In the genomic region with DNA sequence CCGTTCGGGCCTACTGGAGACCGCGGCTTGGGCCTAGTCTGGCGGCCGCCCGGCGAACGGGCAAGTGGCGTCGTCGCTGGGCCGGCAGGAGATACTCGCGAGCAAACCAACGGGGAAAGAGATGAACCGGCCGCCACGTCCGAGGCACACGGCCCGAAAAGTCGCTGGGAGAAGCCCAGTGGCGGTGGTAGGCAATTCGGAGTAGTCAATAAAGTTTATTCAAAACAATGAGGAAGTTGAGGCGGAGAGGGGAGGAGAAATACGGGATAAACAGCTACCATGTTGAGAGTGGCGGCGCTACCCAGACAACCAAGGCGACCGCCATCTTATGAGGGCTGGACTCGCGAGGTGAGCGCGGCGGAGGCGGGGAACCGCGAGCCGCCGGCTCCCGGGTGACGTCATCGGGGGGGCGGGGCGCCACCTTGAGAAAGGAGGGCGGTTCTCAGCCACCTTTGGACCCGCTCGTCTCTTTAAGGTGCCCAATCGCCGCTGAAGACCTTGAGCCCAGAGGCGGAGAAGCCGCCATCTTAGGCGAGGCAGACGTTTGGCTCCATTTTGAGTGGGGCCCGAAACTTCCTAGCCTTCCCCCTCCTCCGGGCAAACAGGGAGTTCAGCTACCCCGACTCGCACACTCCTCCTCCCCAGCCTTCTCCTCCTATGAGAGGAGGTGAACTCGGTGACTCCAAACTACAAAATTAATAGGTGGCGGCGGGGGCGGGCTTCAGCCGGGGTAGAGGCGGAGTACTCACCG, we compare ENCODE assay signal across 8 cellular contexts. TPM values are rescaled to one million over a fixed set of nuclear protein-coding genes. Genes with fewer than 3 reads are reported as not detected.
DNase-seq lines count a peak whose midpoint lies in the region; ATAC-seq, FAIRE-seq and TF ChIP-seq lines count a peak whose summit lies in the region.

PHF8 (minus strand) TSS at position 348 of the 751 bp plus-strand sequence. CDS start 1,745 bp downstream, outside the sequence.

- H3K27me3 ChIP-seq in adipocyte (replicated peaks; ENCODE audit: control insufficient read depth, insufficient read depth, low read length) (peaks cover 7% of the 10 kb centered on the region), ovary (no peaks in the 10 kb centered on the region), thymus (ENCODE audit: control insufficient read depth, insufficient read depth) (no peaks in the 10 kb centered on the region)

- H3K36me3 ChIP-seq in adipocyte (ENCODE audit: control insufficient read depth, insufficient read depth, low read length, severe bottlenecking) (peaks cover 11% of the 10 kb centered on the region), ovary (no peaks in the 10 kb centered on the region), thymus (ENCODE audit: control insufficient read depth, insufficient read depth) (peaks cover 5% of the 10 kb centered on the region)

- peak; percentile 92 for FAIRE-seq in GM12891 (lab: Jason Lieb, UNC)

- WGBS in ovary, 3 donors: 33 to 43% (median 35%) methylated on average over 66 of the region's 66 CpGs
- under 1% methylated on average over 64 of the region's 66 CpGs for WGBS in thymus

- H3K36me3 Mint-ChIP-seq in T-cell: peaks cover 11% of the 10 kb centered on the region

- TF ChIP-seq POLR2A in GM12891 (IDR thresholded peaks at IDR 0.05; ENCODE audit: low read depth, low read length) (no peak; the same call in 1 of the 2 replicates), ovary (IDR thresholded peaks at IDR 0.05) (peak; percentile 42)

- H3K27ac ChIP-seq in ovary: peak within 1 kb of the TSS; percentile 87 to 94
- peak within 1 kb of the TSS; percentile 96 for H3K27ac ChIP-seq in thymus (ENCODE audit: low read depth)

- H3K27me3 Mint-ChIP-seq in T-cell: peaks cover 0 to 10% of the 10 kb centered on the region in 2 donors

- DNase-seq in GM12891 (ENCODE audit: insufficient read length, low spot score) (peak; percentile 56), NCI-H1436 treated with DMSO at 0.1 percent for 48 hours (lab: John Stamatoyannopoulos, UW) (peak; percentile 91), T-cell (peak; percentile 82 to 97 (median 93)), adipocyte (ENCODE audit: low read depth) (peak; percentile 92), Right ventricle myocardium inferior (ENCODE audit: missing footprints) (peak; percentile 97), ovary (peak; percentile 94 to 97 (median 95))

- peak; percentile 81 for ATAC-seq in HG02852 (IDR thresholded peaks at IDR 0.05; ENCODE audit: unreplicated experiment)
- ATAC-seq in T-cell (replicated peaks in 1 of 4): peak; percentile 84 to 86 (median 85)
- peak; percentile 96 for ATAC-seq in Right ventricle myocardium inferior

- H3K9me3 Mint-ChIP-seq in T-cell: no peaks in the 10 kb centered on the region

- H3K4me1 ChIP-seq in adipocyte (ENCODE audit: control insufficient read depth, insufficient read depth, low read length): peaks cover 3% of the 10 kb centered on the region
- H3K4me1 ChIP-seq in ovary (ENCODE audit: insufficient read depth): no peaks in the 10 kb centered on the region
- H3K4me1 ChIP-seq in thymus (ENCODE audit: control insufficient read depth, insufficient read depth, low read length): peaks cover 3% of the 10 kb centered on the region

- CTCF ChIA-PET in T-cell (lab: Charles Lee): interaction anchor here in 1 of 2 donors (2.0 to 2.2 kb wide), 2 partner anchors 595 to 1673 kb away, joined by 4 to 10 read pairs; partner anchors contain the start of gene RRAGB

- intact Hi-C loops in Right ventricle myocardium inferior (cut with DNase I): loop anchor here (5.0 to 10.0 kb wide), 2 partner anchors 138 to 360 kb away; partner anchors contain the start of genes FAM120C and HUWE1
- intact Hi-C loops in ovary (cut with DNase I): loop anchor here in 1 of 4 donors (10.0 kb wide), 1 partner anchor 1010 kb away; no protein-coding TSS in a partner anchor

- H3K27ac Mint-ChIP-seq in T-cell: peak within 1 kb of the TSS; percentile 98

- H3K4me3 Mint-ChIP-seq in T-cell: peak within 1 kb of the TSS; percentile 91 to 96 (median 94)

- H3K4me3 ChIP-seq in adipocyte (ENCODE audit: low read length): peak within 1 kb of the TSS; percentile 87
- H3K4me3 ChIP-seq in ovary: peak within 1 kb of the TSS; percentile 67
- peak within 1 kb of the TSS; percentile 79 for H3K4me3 ChIP-seq in thymus (ENCODE audit: low read length)

- H3K9me3 ChIP-seq in adipocyte (ENCODE audit: control insufficient read depth, low read length) (no peaks in the 10 kb centered on the region), ovary (no peaks in the 10 kb centered on the region), thymus (ENCODE audit: control insufficient read depth) (no peaks in the 10 kb centered on the region)

- POLR2A ChIA-PET in T-cell (lab: Charles Lee): interaction anchor here (0.6 to 1.5 kb wide), 4 partner anchors 139 to 622 kb away, joined by 3 to 4 read pairs (median 4); partner anchors contain the start of genes RIBC1 (in 1 of the 2) and SMC1A (in 1 of the 2)

- peak within 1 kb of the TSS; percentile 93 for H3K9ac ChIP-seq in adipocyte (ENCODE audit: low read length)

- TF ChIP-seq CTCF in ovary (IDR thresholded peaks at IDR 0.05): peak in 1 of 3 donors; percentile 0

- TF ChIP-seq EP300 in ovary (IDR thresholded peaks at IDR 0.05): no peak

- H3K4me1 Mint-ChIP-seq in T-cell: peaks cover 17 to 27% (median 23%) of the 10 kb centered on the region in 3 donors

TF ChIP-seq in GM12891, 5 proteins besides CTCF, POLR2A, EP300 and RAD21:
- TF ChIP-seq POU2F2 (IDR thresholded peaks at IDR 0.05; ENCODE audit: low read depth, low read length): 0 out of 2 replicates have a peak, but pooled peaks have one; percentile 18
- no peak for TF ChIP-seq SPI1 (IDR thresholded peaks at IDR 0.05; ENCODE audit: low read depth, low read length)

RNA-seq across cellular contexts. Expression of gene PHF8, which starts in this region (rescaled TPM):
- 11.3 TPM for polyA plus RNA-seq in GM12891 (2012; ENCODE audit: low read depth, missing spikeins)
- 10 to 100 TPM; 52.3 to 68.1 (median 63.7) TPM for total RNA-seq in T-cell
- total RNA-seq in Right ventricle myocardium inferior: 10.1 TPM
- 10 to 100 TPM; 26.2 to 39.7 (median 35.6) TPM for total RNA-seq in ovary
- 10 to 100 TPM; 11.7 to 22.4 TPM for polyA plus RNA-seq in ovary
- 14.0 TPM for polyA plus RNA-seq in thymus

Comparison
In these comparisons a context has a peak if more than half of its experiments do, and no peak if none do; other contexts are left out.
1. Peak in every context shown above with its lines: DNase-seq, ATAC-seq, H3K4me3 ChIP-seq and H3K27ac ChIP-seq.